Comparison of ENCODE assay signal across 1 cellular context in the genomic region with DNA sequence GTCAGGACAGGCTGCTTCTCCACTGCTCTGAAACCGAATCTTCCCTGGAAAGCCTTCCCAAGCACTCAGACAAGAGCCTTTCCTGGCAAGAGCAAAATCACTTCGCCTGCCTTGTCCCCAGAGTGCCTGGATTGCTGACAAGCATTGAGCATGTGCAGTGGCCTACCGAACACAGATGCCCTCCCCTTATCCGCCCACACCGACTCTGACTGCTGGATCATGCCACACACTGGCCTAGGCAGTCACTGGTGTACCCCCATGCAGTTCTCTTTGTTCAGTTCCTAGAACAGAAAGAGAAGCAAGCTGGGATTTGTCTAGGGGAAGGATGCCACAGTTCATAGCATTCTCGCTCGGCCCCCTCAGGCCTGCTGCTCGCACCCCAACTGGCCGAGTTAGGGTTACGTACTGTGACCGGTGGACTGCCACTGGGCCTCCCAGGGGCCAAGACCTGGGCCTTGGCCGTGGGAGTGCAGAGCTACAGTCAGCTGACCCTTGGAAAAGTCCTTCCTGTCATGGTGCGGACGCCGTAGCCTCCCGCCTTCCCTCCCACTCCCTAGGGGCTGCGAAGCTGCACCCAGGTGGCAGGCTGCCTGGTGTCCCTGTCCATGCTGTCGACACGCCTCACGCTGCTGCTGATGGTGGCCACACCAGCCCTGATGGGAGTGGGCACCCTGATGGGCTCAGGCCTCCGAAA.
TF ChIP-seq lines count a peak whose summit lies in the region.

No MANE protein-coding gene starts in this region.

TF ChIP-seq in H1, 55 proteins besides CTCF, POLR2A, EP300 and RAD21:
- TF ChIP-seq CEBPB (IDR thresholded peaks at IDR 0.05; ENCODE audit: low read depth, low read length) (no peak), EGR1 (IDR thresholded peaks at IDR 0.05; ENCODE audit: borderline replicate concordance, low read depth, low read length) (no peak), CTBP2 (IDR thresholded peaks at IDR 0.05; ENCODE audit: borderline replicate concordance, insufficient read depth, insufficient read length, low read length) (no peak), PHF8 (conservative IDR thresholded peaks at IDR 0.05; ENCODE audit: low read depth, low read length) (no peak), SUZ12 (IDR thresholded peaks at IDR 0.05; ENCODE audit: low read length) (no peak), TBP (IDR thresholded peaks at IDR 0.05; ENCODE audit: low read depth, low read length) (no peak), JUND (IDR thresholded peaks at IDR 0.05; ENCODE audit: low read length) (no peak), RNF2 (IDR thresholded peaks at IDR 0.05; ENCODE audit: borderline replicate concordance, low read depth, low read length, missing control alignments, poor library complexity, severe bottlenecking) (no peak), FOSL1 (IDR thresholded peaks at IDR 0.05; ENCODE audit: insufficient read depth, low read depth, low read length) (no peak)
- TF ChIP-seq, protein P1, sequence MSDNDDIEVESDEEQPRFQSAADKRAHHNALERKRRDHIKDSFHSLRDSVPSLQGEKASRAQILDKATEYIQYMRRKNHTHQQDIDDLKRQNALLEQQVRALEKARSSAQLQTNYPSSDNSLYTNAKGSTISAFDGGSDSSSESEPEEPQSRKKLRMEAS (IDR thresholded peaks at IDR 0.05) = no peak
- TF ChIP-seq, protein P2, sequence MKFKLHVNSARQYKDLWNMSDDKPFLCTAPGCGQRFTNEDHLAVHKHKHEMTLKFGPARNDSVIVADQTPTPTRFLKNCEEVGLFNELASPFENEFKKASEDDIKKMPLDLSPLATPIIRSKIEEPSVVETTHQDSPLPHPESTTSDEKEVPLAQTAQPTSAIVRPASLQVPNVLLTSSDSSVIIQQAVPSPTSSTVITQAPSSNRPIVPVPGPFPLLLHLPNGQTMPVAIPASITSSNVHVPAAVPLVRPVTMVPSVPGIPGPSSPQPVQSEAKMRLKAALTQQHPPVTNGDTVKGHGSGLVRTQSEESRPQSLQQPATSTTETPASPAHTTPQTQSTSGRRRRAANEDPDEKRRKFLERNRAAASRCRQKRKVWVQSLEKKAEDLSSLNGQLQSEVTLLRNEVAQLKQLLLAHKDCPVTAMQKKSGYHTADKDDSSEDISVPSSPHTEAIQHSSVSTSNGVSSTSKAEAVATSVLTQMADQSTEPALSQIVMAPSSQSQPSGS (IDR thresholded peaks at IDR 0.05; ENCODE audit: low read length) = no peak
- TF ChIP-seq, protein P3, sequence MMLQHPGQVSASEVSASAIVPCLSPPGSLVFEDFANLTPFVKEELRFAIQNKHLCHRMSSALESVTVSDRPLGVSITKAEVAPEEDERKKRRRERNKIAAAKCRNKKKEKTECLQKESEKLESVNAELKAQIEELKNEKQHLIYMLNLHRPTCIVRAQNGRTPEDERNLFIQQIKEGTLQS (IDR thresholded peaks at IDR 0.05; ENCODE audit: insufficient read depth, low read depth, low read length) = no peak
- TF ChIP-seq, protein P4, sequence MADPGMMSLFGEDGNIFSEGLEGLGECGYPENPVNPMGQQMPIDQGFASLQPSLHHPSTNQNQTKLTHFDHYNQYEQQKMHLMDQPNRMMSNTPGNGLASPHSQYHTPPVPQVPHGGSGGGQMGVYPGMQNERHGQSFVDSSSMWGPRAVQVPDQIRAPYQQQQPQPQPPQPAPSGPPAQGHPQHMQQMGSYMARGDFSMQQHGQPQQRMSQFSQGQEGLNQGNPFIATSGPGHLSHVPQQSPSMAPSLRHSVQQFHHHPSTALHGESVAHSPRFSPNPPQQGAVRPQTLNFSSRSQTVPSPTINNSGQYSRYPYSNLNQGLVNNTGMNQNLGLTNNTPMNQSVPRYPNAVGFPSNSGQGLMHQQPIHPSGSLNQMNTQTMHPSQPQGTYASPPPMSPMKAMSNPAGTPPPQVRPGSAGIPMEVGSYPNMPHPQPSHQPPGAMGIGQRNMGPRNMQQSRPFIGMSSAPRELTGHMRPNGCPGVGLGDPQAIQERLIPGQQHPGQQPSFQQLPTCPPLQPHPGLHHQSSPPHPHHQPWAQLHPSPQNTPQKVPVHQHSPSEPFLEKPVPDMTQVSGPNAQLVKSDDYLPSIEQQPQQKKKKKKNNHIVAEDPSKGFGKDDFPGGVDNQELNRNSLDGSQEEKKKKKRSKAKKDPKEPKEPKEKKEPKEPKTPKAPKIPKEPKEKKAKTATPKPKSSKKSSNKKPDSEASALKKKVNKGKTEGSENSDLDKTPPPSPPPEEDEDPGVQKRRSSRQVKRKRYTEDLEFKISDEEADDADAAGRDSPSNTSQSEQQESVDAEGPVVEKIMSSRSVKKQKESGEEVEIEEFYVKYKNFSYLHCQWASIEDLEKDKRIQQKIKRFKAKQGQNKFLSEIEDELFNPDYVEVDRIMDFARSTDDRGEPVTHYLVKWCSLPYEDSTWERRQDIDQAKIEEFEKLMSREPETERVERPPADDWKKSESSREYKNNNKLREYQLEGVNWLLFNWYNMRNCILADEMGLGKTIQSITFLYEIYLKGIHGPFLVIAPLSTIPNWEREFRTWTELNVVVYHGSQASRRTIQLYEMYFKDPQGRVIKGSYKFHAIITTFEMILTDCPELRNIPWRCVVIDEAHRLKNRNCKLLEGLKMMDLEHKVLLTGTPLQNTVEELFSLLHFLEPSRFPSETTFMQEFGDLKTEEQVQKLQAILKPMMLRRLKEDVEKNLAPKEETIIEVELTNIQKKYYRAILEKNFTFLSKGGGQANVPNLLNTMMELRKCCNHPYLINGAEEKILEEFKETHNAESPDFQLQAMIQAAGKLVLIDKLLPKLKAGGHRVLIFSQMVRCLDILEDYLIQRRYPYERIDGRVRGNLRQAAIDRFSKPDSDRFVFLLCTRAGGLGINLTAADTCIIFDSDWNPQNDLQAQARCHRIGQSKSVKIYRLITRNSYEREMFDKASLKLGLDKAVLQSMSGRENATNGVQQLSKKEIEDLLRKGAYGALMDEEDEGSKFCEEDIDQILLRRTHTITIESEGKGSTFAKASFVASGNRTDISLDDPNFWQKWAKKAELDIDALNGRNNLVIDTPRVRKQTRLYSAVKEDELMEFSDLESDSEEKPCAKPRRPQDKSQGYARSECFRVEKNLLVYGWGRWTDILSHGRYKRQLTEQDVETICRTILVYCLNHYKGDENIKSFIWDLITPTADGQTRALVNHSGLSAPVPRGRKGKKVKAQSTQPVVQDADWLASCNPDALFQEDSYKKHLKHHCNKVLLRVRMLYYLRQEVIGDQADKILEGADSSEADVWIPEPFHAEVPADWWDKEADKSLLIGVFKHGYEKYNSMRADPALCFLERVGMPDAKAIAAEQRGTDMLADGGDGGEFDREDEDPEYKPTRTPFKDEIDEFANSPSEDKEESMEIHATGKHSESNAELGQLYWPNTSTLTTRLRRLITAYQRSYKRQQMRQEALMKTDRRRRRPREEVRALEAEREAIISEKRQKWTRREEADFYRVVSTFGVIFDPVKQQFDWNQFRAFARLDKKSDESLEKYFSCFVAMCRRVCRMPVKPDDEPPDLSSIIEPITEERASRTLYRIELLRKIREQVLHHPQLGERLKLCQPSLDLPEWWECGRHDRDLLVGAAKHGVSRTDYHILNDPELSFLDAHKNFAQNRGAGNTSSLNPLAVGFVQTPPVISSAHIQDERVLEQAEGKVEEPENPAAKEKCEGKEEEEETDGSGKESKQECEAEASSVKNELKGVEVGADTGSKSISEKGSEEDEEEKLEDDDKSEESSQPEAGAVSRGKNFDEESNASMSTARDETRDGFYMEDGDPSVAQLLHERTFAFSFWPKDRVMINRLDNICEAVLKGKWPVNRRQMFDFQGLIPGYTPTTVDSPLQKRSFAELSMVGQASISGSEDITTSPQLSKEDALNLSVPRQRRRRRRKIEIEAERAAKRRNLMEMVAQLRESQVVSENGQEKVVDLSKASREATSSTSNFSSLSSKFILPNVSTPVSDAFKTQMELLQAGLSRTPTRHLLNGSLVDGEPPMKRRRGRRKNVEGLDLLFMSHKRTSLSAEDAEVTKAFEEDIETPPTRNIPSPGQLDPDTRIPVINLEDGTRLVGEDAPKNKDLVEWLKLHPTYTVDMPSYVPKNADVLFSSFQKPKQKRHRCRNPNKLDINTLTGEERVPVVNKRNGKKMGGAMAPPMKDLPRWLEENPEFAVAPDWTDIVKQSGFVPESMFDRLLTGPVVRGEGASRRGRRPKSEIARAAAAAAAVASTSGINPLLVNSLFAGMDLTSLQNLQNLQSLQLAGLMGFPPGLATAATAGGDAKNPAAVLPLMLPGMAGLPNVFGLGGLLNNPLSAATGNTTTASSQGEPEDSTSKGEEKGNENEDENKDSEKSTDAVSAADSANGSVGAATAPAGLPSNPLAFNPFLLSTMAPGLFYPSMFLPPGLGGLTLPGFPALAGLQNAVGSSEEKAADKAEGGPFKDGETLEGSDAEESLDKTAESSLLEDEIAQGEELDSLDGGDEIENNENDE (IDR thresholded peaks at IDR 0.05; ENCODE audit: insufficient replicate concordance, low read length) = no peak
